ENCODE assay signal across 18 cellular contexts in genomic region chr1:4021153-4021894, GRCh38.
DNase-seq lines count a peak whose midpoint lies in the region; ATAC-seq, FAIRE-seq and TF ChIP-seq lines count a peak whose summit lies in the region.
"Had no signal": no experiment of that assay in that cellular context is flagged by ENCODE, and none has a peak within 500 bp of the region (broad histone marks: within the 10 kb centered on the region; RNA-seq: fewer than 3 reads in every experiment).

No MANE protein-coding gene starts in this region.

- no peaks in the 10 kb centered on the region for H3K9me3 ChIP-seq in DOHH2 (ENCODE audit: control insufficient read depth, insufficient read depth, low read length)
- no peaks in the 10 kb centered on the region for H3K9me3 ChIP-seq in K562 (replicated peaks; ENCODE audit: control insufficient read depth, insufficient read depth, low read depth, low read length)

- intact Hi-C loops in K562 (cut with micrococcal nuclease), result no loop called here

- H3K27ac ChIP-seq in DOHH2 (ENCODE audit: low read depth, low read length) (peak overlapping the region; percentile 10; the same call in 1 of the 2 replicates), K562 (ENCODE audit: extremely low read depth, low read depth, low read length) (no peak overlapping the region)

- H3K4me2 ChIP-seq in DOHH2 (ENCODE audit: low read length) (no peak overlapping the region), K562 (ENCODE audit: insufficient read depth, low read length) (no peak overlapping the region)

- H3K79me2 ChIP-seq in DOHH2 (ENCODE audit: control insufficient read depth, low read length), result peaks cover 18% of the 10 kb centered on the region
- no peaks in the 10 kb centered on the region for H3K79me2 ChIP-seq in K562 (ENCODE audit: control insufficient read depth, insufficient read depth, low read length)

- TF ChIP-seq CTCF in DOHH2 (IDR thresholded peaks at IDR 0.05; ENCODE audit: low read depth, low read length, poor library complexity, severe bottlenecking) (no peak), K562 (IDR thresholded peaks at IDR 0.05 in 2 of 3, conservative IDR thresholded peaks at IDR 0.05 in 1 of 3; ENCODE audit: insufficient read depth in 2 of 3, low read depth in 1 of 3, low read length in 3 of 3) (no peak)

- TF ChIP-seq POLR2A in K562 (conservative IDR thresholded peaks at IDR 0.05), result no peak

- H3K9ac ChIP-seq in K562 (ENCODE audit: insufficient read depth in 1 of 2, low read depth in 2 of 2, low read length in 2 of 2), result no peak overlapping the region

- CTCF ChIA-PET in K562 (lab: Yijun Ruan, JAX; ENCODE audit: low intra/inter-chr PET ratio), result no interaction called here

- ATAC-seq in K562, result no peak; the same call in 2 of the 3 replicates
- ATAC-seq in GM18502 (IDR thresholded peaks at IDR 0.05; ENCODE audit: poor library complexity, unreplicated experiment), result no peak
- ATAC-seq in HG02938 (IDR thresholded peaks at IDR 0.05; ENCODE audit: unreplicated experiment), result no peak

- WGBS in K562 (ENCODE audit: insufficient coverage, low coverage, missing lambda C conversion rate), result 3% methylated on average over 16 of the region's 16 CpGs

- no peak overlapping the region for H3K4me3 ChIP-seq in DOHH2 (ENCODE audit: low read length)
- no peak overlapping the region for H3K4me3 ChIP-seq in K562

- H3K9me1 ChIP-seq in K562 (ENCODE audit: control insufficient read depth, insufficient read depth, low read length), result no peaks in the 10 kb centered on the region

- in situ Hi-C loops in K562 (cut with MboI), result no loop called here

- FAIRE-seq in K562 (lab: Jason Lieb, UNC), result no peak
- FAIRE-seq: A204.1, GM12892, GM19239 had no signal

- no peak for TF ChIP-seq RAD21 in K562 (CRISPR knock-in tag; conservative IDR thresholded peaks at IDR 0.05 in 1 of 2, IDR thresholded peaks at IDR 0.05 in 1 of 2)

- H3K4me1 ChIP-seq in DOHH2 (ENCODE audit: control insufficient read depth, low read length) (peaks cover 92% of the 10 kb centered on the region), K562 (replicated peaks in 1 of 2; ENCODE audit: control insufficient read depth in 2 of 2, insufficient read depth in 2 of 2, low read length in 2 of 2) (peaks cover 0 to 7% of the 10 kb centered on the region in 2 experiments; a peak in 2 of 5 replicates)

- H2AFZ ChIP-seq in K562 (ENCODE audit: low read depth, low read length), result no peak overlapping the region

- no peak for DNase-seq in K562 (ENCODE audit: extremely low read depth in 1 of 4, low spot score in 3 of 4)
- peak; percentile 35 for DNase-seq in islet precursor cell
- peak; percentile 19 for DNase-seq in superior temporal gyrus (ENCODE audit: extremely low spot score)
- no peak for DNase-seq in RPMI8226
- DNase-seq: C1 segment of cervical spinal cord; Calu3; CD4-positive, alpha-beta T cell; DMS 273 treated with DMSO at 0.1 percent for 48 hours; DMS79 treated with DMSO at 0.1 percent for 48 hours; GDM1; GOT3; H9 had no signal

- no peak for TF ChIP-seq EP300 in K562 (IDR thresholded peaks at IDR 0.05; ENCODE audit: low read length)

- H4K20me1 ChIP-seq in DOHH2 (ENCODE audit: control insufficient read depth, insufficient read depth, low read depth, low read length) (no peaks in the 10 kb centered on the region), K562 (replicated peaks; ENCODE audit: control insufficient read depth, insufficient read depth, low read length) (peaks cover 5% of the 10 kb centered on the region; the same call in 1 of the 2 replicates)

- no peaks in the 10 kb centered on the region for H3K9me2 ChIP-seq in DOHH2 (replicated peaks; ENCODE audit: control insufficient read depth, low read length)

- no TSS peak for BruUV-seq in K562 (replicated peaks; lab: Mats Ljungman, UMichigan)

- POLR2A ChIA-PET in K562 (lab: Yijun Ruan, JAX), result interaction anchor here (0.8 kb wide), 1 partner anchor 16 kb away, joined by 4 read pairs; no protein-coding TSS in a partner anchor

- H3F3A ChIP-seq in DOHH2 (ENCODE audit: control insufficient read depth, insufficient read depth), result peaks cover 23% of the 10 kb centered on the region

- H3K27me3 ChIP-seq in DOHH2 (ENCODE audit: control insufficient read depth, low read length) (no peaks in the 10 kb centered on the region), K562 (ENCODE audit: control insufficient read depth in 2 of 2, insufficient read depth in 2 of 2, low read length in 2 of 2) (peaks cover 9 to 51% of the 10 kb centered on the region in 2 experiments; a peak in 4 of 5 replicates)

- H3K36me3 ChIP-seq in DOHH2 (ENCODE audit: control insufficient read depth, low read length) (peaks cover 66% of the 10 kb centered on the region), K562 (ENCODE audit: control insufficient read depth, insufficient read depth, low read length) (no peaks in the 10 kb centered on the region)

TF ChIP-seq in K562, 482 proteins besides CTCF, POLR2A, EP300 and RAD21:
- 0 out of 2 replicates have a peak, but pooled peaks have one; percentile 37 for TF ChIP-seq FOSL1 (tag; conservative IDR thresholded peaks at IDR 0.05)
- TF ChIP-seq, protein P1, sequence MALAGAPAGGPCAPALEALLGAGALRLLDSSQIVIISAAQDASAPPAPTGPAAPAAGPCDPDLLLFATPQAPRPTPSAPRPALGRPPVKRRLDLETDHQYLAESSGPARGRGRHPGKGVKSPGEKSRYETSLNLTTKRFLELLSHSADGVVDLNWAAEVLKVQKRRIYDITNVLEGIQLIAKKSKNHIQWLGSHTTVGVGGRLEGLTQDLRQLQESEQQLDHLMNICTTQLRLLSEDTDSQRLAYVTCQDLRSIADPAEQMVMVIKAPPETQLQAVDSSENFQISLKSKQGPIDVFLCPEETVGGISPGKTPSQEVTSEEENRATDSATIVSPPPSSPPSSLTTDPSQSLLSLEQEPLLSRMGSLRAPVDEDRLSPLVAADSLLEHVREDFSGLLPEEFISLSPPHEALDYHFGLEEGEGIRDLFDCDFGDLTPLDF (CRISPR knock-in tag; IDR thresholded peaks at IDR 0.05), result no peak

Comparison
In these comparisons a context has a peak if more than half of its experiments do, and no peak if none do; other contexts are left out.
1. DNase-seq: peak in islet precursor cell (single experiment) and superior temporal gyrus (single experiment); none in K562 (0 of 4) and RPMI8226 (single experiment).